In the genomic region with DNA sequence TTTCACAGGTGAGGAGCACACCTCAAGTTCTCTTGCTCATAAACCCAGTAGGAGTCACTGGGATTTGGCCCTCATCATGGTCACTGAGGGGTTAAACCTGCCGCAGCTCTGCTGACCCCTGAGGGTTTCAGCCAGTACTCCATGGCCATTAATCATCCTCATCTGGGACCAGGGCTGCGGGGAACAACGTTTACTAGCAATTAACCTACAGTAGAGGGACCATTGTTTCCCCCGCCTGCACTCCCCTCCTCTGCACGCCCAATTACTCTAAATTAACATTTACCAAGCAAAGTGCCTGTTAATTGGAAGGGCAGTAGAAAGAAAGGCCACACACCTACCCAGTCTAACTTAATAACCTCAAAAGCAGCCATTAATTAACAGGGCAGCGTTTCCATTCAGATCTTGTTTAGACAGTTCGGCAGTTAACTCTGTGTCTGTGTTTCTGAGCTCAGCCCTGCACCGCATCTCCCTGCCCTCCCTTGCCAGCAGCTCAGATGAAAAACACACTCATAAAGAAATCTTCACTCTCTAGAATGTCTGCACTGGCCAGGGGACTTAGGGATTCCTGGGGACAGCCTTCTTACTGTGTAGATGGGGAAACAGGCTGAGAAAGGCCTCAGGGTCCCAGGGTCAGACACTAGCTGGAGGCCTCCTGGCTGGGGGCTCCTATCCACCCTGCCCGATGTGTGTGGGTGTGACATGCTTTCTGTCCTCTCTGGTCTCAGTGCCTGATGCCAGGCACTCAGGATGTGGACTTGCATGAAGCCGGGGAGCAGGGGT, we compare ENCODE assay signal across 12 cellular contexts. TPM values are rescaled to one million over a fixed set of nuclear protein-coding genes. Genes with fewer than 3 reads are reported as not detected.
DNase-seq lines count a peak whose midpoint lies in the region; ATAC-seq and TF ChIP-seq lines count a peak whose summit lies in the region.
"Had no signal": no experiment of that assay in that cellular context is flagged by ENCODE, and none has a peak within 500 bp of the region (broad histone marks: within the 10 kb centered on the region; RNA-seq: fewer than 3 reads in every experiment).

No MANE protein-coding gene starts in this region.

- no peak overlapping the region for H4K12ac ChIP-seq in trophoblast cell (ENCODE audit: low read depth, low read length)

- H3K4me2 ChIP-seq in trophoblast cell (ENCODE audit: low read length): peak overlapping the region; percentile 18

- H3K9ac ChIP-seq in HUES6 (ENCODE audit: low read length): no peak overlapping the region
- H3K9ac ChIP-seq in trophoblast cell (ENCODE audit: low read length): no peak overlapping the region

- WGBS in trophoblast cell (ENCODE audit: extremely low coverage, insufficient coverage, insufficient read length): no CpG with 5 or more reads among the region's 10 CpGs

- H3K9me3 ChIP-seq in HUES6 (ENCODE audit: control insufficient read depth, insufficient read depth, low read depth, low read length): no peaks in the 10 kb centered on the region
- no peaks in the 10 kb centered on the region for H3K9me3 ChIP-seq in trophoblast cell (ENCODE audit: insufficient read depth, low read depth, low read length)
- H3K9me3 ChIP-seq: right lobe of liver, transverse colon had no signal

- H3K18ac ChIP-seq in trophoblast cell (ENCODE audit: low read length): no peak overlapping the region

- H4K91ac ChIP-seq in trophoblast cell (ENCODE audit: low read depth, low read length): no peak overlapping the region

- no peak overlapping the region for H2BK120ac ChIP-seq in trophoblast cell (ENCODE audit: insufficient read depth, low read length, poor library complexity)

- H3K27me3 ChIP-seq in HUES6 (ENCODE audit: control insufficient read depth, insufficient read depth, low read length): peaks cover 6% of the 10 kb centered on the region; the same call in 1 of the 2 replicates
- H3K27me3 ChIP-seq in trophoblast cell (ENCODE audit: insufficient read depth, low read length): no peaks in the 10 kb centered on the region
- H3K27me3 ChIP-seq: right lobe of liver, transverse colon had no signal

- H2AFZ ChIP-seq in trophoblast cell (ENCODE audit: insufficient read depth, low read length, poor library complexity): no peak overlapping the region

- H2BK12ac ChIP-seq in trophoblast cell (ENCODE audit: low read length): no peak overlapping the region

- no peak for ATAC-seq in GM18519 (IDR thresholded peaks at IDR 0.05; ENCODE audit: low FRiP score, unreplicated experiment)
- ATAC-seq: T-cell had no signal

- no peak overlapping the region for H3K14ac ChIP-seq in trophoblast cell (ENCODE audit: low read length)

- no peak overlapping the region for H4K8ac ChIP-seq in trophoblast cell (ENCODE audit: low read depth, low read length)

- no peak overlapping the region for H3K4ac ChIP-seq in trophoblast cell (ENCODE audit: low read depth, low read length)

- H2AK5ac ChIP-seq in trophoblast cell (ENCODE audit: low read length): no peak overlapping the region

- no peaks in the 10 kb centered on the region for H3K79me1 ChIP-seq in trophoblast cell (ENCODE audit: low read length)

- H3K27ac ChIP-seq in HUES6 (ENCODE audit: low read depth, low read length) (no peak overlapping the region), trophoblast cell (ENCODE audit: low read depth, low read length) (no peak overlapping the region)
- H3K27ac ChIP-seq: right lobe of liver, transverse colon had no signal

- peak; percentile 46 for TF ChIP-seq CTCF in choroid plexus epithelial cell (conservative IDR thresholded peaks at IDR 0.05; ENCODE audit: low read depth, low read length)

- DNase-seq in NCI-H345 treated with DMSO at 0.1 percent for 48 hours (lab: John Stamatoyannopoulos, UW; ENCODE audit: unreplicated experiment) (peak; percentile 53), choroid plexus epithelial cell (ENCODE audit: low read depth) (no peak), trophoblast cell (no peak), Ammon's horn (ENCODE audit: low spot score) (no peak)
- DNase-seq in stimulated activated CD4-positive, alpha-beta T cell treated with anti-CD3 and anti-CD28 coated beads, Interleukin-1b, Interleukin-23, amount 100 ng/mL, for 48 hours: no peak
- DNase-seq: hippocampal formation, NCI-H524 treated with DMSO at 0.1 percent for 48 hours, right lobe of liver, T-cell, transverse colon had no signal

- no peaks in the 10 kb centered on the region for H3K79me2 ChIP-seq in trophoblast cell (ENCODE audit: control insufficient read depth, insufficient read depth, low read length, poor library complexity)

- no peak overlapping the region for H2BK5ac ChIP-seq in trophoblast cell (ENCODE audit: low read depth, low read length, poor library complexity)

- no peak overlapping the region for H3K23ac ChIP-seq in trophoblast cell (ENCODE audit: low read length)

- H3K4me1 ChIP-seq in HUES6 (ENCODE audit: control insufficient read depth, insufficient read depth, low read length) (peaks cover 33% of the 10 kb centered on the region), trophoblast cell (ENCODE audit: control insufficient read depth in 1 of 2, insufficient read depth in 2 of 2, low read length in 2 of 2) (peaks cover 7 to 19% of the 10 kb centered on the region in 2 experiments)
- H3K4me1 ChIP-seq: right lobe of liver had no signal

- H3K4me3 ChIP-seq in HUES6 (ENCODE audit: low read depth, low read length) (peak overlapping the region; percentile 19; the same call in 1 of the 2 replicates), choroid plexus epithelial cell (ENCODE audit: low read depth, low read length) (no peak overlapping the region), trophoblast cell (ENCODE audit: low read depth, low read length) (no peak overlapping the region)
- H3K4me3 ChIP-seq: right lobe of liver, transverse colon had no signal

- H3K36me3 ChIP-seq in HUES6 (ENCODE audit: control insufficient read depth, insufficient read depth, low read length) (no peaks in the 10 kb centered on the region), trophoblast cell (ENCODE audit: control insufficient read depth in 1 of 2, insufficient read depth in 2 of 2, low read length in 2 of 2) (no peaks in the 10 kb centered on the region)
- H3K36me3 ChIP-seq: right lobe of liver, transverse colon had no signal

RNA-seq across cellular contexts. Expression of gene ALG2, which starts 51.6 kb away (rescaled TPM):
- 69.4 and 72.3 TPM in 2 replicates for polyA plus RNA-seq in trophoblast cell (2013)

RNA-seq across cellular contexts. Expression of gene SEC61B, which starts 51.9 kb away (rescaled TPM):
- 776 and 817 TPM in 2 replicates for polyA plus RNA-seq in trophoblast cell (2013)
